ENCODE assay signal across 8 cellular contexts in the genomic region with DNA sequence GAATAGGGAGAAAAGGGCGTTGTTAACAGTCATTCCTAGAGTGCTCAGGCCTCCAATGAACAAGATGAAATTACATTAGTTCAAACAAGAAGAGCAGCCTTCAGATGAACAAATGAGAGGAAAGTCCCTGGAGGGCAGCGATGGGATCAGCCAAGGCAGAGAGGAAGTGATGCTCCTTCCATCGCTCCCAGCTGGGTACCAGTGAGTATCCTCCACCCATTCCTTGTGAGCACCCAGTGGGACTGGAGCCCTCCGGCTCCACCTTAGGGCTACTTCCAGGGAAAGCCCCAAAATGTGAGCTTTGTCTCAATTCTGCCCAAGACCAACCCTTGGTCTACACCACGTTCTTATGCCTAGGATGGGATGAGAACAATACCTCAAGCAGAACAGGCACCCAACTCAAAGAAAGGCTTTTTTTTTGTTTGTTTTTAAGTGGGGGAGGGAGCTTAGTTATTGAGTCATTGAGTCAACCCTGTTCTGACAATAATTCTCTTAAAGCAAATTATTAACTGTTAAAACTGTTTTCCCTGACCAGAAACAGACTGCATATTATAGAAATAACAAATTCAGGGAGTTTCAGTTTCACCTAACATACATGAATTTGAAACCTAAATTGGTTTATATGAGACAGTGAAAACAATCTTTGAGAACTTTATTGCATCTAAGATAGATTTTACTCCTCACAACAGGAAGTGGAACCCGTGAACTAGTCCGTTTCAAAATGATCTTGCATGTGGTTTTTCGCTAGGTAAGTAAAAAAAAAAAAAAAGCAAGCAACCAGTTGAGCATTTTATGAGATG.
DNase-seq lines count a peak whose midpoint lies in the region; ATAC-seq, FAIRE-seq and TF ChIP-seq lines count a peak whose summit lies in the region.

No MANE protein-coding gene starts in this region.

- H4K8ac ChIP-seq in H1 (ENCODE audit: extremely low read depth, insufficient read depth, low read length): no peak overlapping the region

- no peaks in the 10 kb centered on the region for H3K79me1 ChIP-seq in H1 (ENCODE audit: low read depth, low read length)

- 0 out of 2 replicates have a peak overlapping the region, but pooled peaks have one; percentile 22 for H2BK12ac ChIP-seq in H1 (ENCODE audit: low read depth, low read length)

- no peak overlapping the region for H3K4ac ChIP-seq in H1 (replicated peaks; ENCODE audit: insufficient read length, low read depth, low read length)

- no peak for TF ChIP-seq EP300 in H1 (IDR thresholded peaks at IDR 0.05; ENCODE audit: borderline replicate concordance in 1 of 2, low read depth in 2 of 2, low read length in 2 of 2)

- H2AFZ ChIP-seq in H1 (ENCODE audit: low read length): no peak overlapping the region

- H4K5ac ChIP-seq in H1 (ENCODE audit: insufficient read length, low read depth, low read length): no peak overlapping the region

- no peaks in the 10 kb centered on the region for H4K20me1 ChIP-seq in H1 (replicated peaks in 1 of 2; ENCODE audit: control insufficient read depth in 1 of 2, insufficient read depth in 2 of 2, low read length in 2 of 2)

- WGBS in H1 (ENCODE audit: extremely low coverage in 1 of 2, insufficient coverage in 1 of 2, insufficient read length in 1 of 2, insufficient replicate concordance in 2 of 2, low coverage in 1 of 2, low lambda C conversion rate in 2 of 2, missing lambda C conversion rate in 1 of 2), 2 experiments: 91% methylated on average over 8 of the region's 8 CpGs; no CpG with 5 or more reads in 1 of the 2 experiments
- WGBS in right cardiac atrium: 80% methylated on average over 8 of the region's 8 CpGs

- CTCF ChIA-PET in H1 (lab: Charles Lee; ENCODE audit: partially characterized antibody): interaction anchor here (0.6 to 3.6 kb wide), 3 partner anchors 27 to 1470 kb away, joined by 3 to 11 read pairs (median 3); no protein-coding TSS in a partner anchor

- H3K4me3 ChIP-seq in HL-60 (replicated peaks; ENCODE audit: insufficient read depth, low read length) (no peak overlapping the region), H1 (ENCODE audit: extremely low read depth in 1 of 4, insufficient read depth in 2 of 4, low read depth in 3 of 4, low read length in 4 of 4) (no peak overlapping the region), right cardiac atrium (ENCODE audit: low read length) (no peak overlapping the region), vagina (no peak overlapping the region)

- H3K27ac ChIP-seq in HL-60 (replicated peaks) (peak overlapping the region; percentile 44), H1 (ENCODE audit: low read depth, low read length) (no peak overlapping the region), right cardiac atrium (ENCODE audit: low read length) (no peak overlapping the region), vagina (no peak overlapping the region)

- no peak overlapping the region for H2BK5ac ChIP-seq in H1 (ENCODE audit: low read depth, low read length)

- no peak overlapping the region for H3K23ac ChIP-seq in H1 (ENCODE audit: insufficient read length)

- DNase-seq in GM12891 (ENCODE audit: insufficient read length, low spot score) (no peak), HL-60 (ENCODE audit: low read depth in 1 of 2, low spot score in 1 of 2) (no peak), H1 (ENCODE audit: low read depth in 1 of 2, low spot score in 2 of 2) (no peak), cerebellar nuclear complex (lab: John Stamatoyannopoulos, UW) (no peak), NCI-H446 (lab: John Stamatoyannopoulos, UW) (no peak), right cardiac atrium (no peak), vagina (ENCODE audit: extremely low spot score in 2 of 2) (no peak)

- H3K9me3 ChIP-seq in H1 (ENCODE audit: insufficient read depth in 2 of 2, low read depth in 1 of 2, low read length in 1 of 2): no peaks in the 10 kb centered on the region
- no peaks in the 10 kb centered on the region for H3K9me3 ChIP-seq in right cardiac atrium (ENCODE audit: control insufficient read depth, low read length)
- H3K9me3 ChIP-seq in vagina: no peaks in the 10 kb centered on the region

- TF ChIP-seq CTCF in HL-60 (IDR thresholded peaks at IDR 0.05; ENCODE audit: insufficient read depth, low read length): no peak
- no peak for TF ChIP-seq CTCF in H1 (IDR thresholded peaks at IDR 0.05; ENCODE audit: control extremely low read depth in 1 of 3, insufficient read depth in 1 of 3, low read depth in 1 of 3, low read length in 3 of 3)
- no peak for TF ChIP-seq CTCF in vagina (IDR thresholded peaks at IDR 0.05)

- POLR2A ChIA-PET in H1 (lab: Charles Lee; ENCODE audit: partially characterized antibody): no interaction called here

- H3K4me1 ChIP-seq in H1 (replicated peaks in 1 of 4; ENCODE audit: control insufficient read depth in 3 of 4, insufficient read depth in 4 of 4, low read length in 3 of 4): peaks cover 0 to 19% (median 7%) of the 10 kb centered on the region in 4 experiments; a peak in 5 of 7 replicates
- no peaks in the 10 kb centered on the region for H3K4me1 ChIP-seq in right cardiac atrium (ENCODE audit: control insufficient read depth, insufficient read depth, low read length)
- H3K4me1 ChIP-seq in vagina: no peaks in the 10 kb centered on the region

- H3K36me3 ChIP-seq in H1 (ENCODE audit: control insufficient read depth in 2 of 4, insufficient read depth in 4 of 4, low read length in 3 of 4) (no peaks in the 10 kb centered on the region), vagina (no peaks in the 10 kb centered on the region)

- no peaks in the 10 kb centered on the region; the same call in 1 of the 2 replicates for H3K23me2 ChIP-seq in H1 (ENCODE audit: low read depth, low read length)

- H3K4me2 ChIP-seq in H1 (ENCODE audit: insufficient read depth in 1 of 2, low read depth in 2 of 2, low read length in 2 of 2): no peak overlapping the region

- no peak overlapping the region for H3K18ac ChIP-seq in H1 (ENCODE audit: extremely low read depth, low read length)

- no peak for TF ChIP-seq RAD21 in H1 (IDR thresholded peaks at IDR 0.05 in 1 of 2, conservative IDR thresholded peaks at IDR 0.05 in 1 of 2; ENCODE audit: low read depth in 2 of 2, low read length in 2 of 2)

- no peak overlapping the region for H3K14ac ChIP-seq in H1 (ENCODE audit: insufficient read length)

- H3K27me3 ChIP-seq in HL-60 (ENCODE audit: insufficient read depth, poor library complexity, severe bottlenecking) (no peaks in the 10 kb centered on the region), H1 (replicated peaks in 1 of 4; ENCODE audit: control insufficient read depth in 3 of 4, extremely low read depth in 1 of 4, insufficient read depth in 3 of 4, low read length in 3 of 4) (no peaks in the 10 kb centered on the region), right cardiac atrium (ENCODE audit: control insufficient read depth, insufficient read depth) (no peaks in the 10 kb centered on the region), vagina (no peaks in the 10 kb centered on the region)

- H2BK20ac ChIP-seq in H1 (ENCODE audit: low read length): no peak overlapping the region

- no peak overlapping the region for H2AK5ac ChIP-seq in H1 (ENCODE audit: low read depth, low read length)

- H3K9ac ChIP-seq in H1 (replicated peaks in 1 of 4; ENCODE audit: extremely low read depth in 1 of 4, low read depth in 3 of 4, low read length in 3 of 4): no peak overlapping the region

- no peak overlapping the region for H2BK120ac ChIP-seq in H1 (replicated peaks; ENCODE audit: low read depth, low read length)

- intact Hi-C loops in right cardiac atrium (cut with DNase I): no loop called here
- intact Hi-C loops in vagina (cut with DNase I): no loop called here

- H3K79me2 ChIP-seq in H1 (ENCODE audit: control insufficient read depth in 1 of 2, insufficient read depth in 2 of 2, low read length in 2 of 2): no peaks in the 10 kb centered on the region

- TF ChIP-seq POLR2A in GM12891 (IDR thresholded peaks at IDR 0.05; ENCODE audit: low read depth, low read length): no peak
- TF ChIP-seq POLR2A in H1 (IDR thresholded peaks at IDR 0.05; ENCODE audit: control extremely low read depth in 1 of 2, low read depth in 2 of 2, low read length in 2 of 2): no peak
- TF ChIP-seq POLR2A in vagina (IDR thresholded peaks at IDR 0.05): no peak

- ATAC-seq in GM21423 (IDR thresholded peaks at IDR 0.05; ENCODE audit: unreplicated experiment) (peak; percentile 74), right cardiac atrium (no peak)

- no peak overlapping the region for H3K56ac ChIP-seq in H1 (replicated peaks; ENCODE audit: insufficient read length, low read depth, low read length)

- no peak overlapping the region for H2BK15ac ChIP-seq in H1 (ENCODE audit: low read length)

- peak; percentile 83 for FAIRE-seq in GM12891 (lab: Jason Lieb, UNC)
- no peak for FAIRE-seq in H1 (lab: Jason Lieb, UNC)

- H4K91ac ChIP-seq in H1 (replicated peaks; ENCODE audit: insufficient read length, low read length): no peak overlapping the region

TF ChIP-seq in GM12891, 5 proteins besides CTCF, POLR2A, EP300 and RAD21:
- TF ChIP-seq POLR2AphosphoS5 (IDR thresholded peaks at IDR 0.05; ENCODE audit: low read depth, low read length) (no peak), SPI1 (IDR thresholded peaks at IDR 0.05; ENCODE audit: low read depth, low read length) (peak; percentile 83)

TF ChIP-seq in H1, 55 proteins besides CTCF, POLR2A, EP300 and RAD21:
- TF ChIP-seq RBBP5 (IDR thresholded peaks at IDR 0.05; ENCODE audit: borderline replicate concordance, low read depth, low read length): no peak
TF ChIP-seq in H1: peak in this region for 0.
